Comparison of ENCODE assay signal across 25 cellular contexts in the genomic region with DNA sequence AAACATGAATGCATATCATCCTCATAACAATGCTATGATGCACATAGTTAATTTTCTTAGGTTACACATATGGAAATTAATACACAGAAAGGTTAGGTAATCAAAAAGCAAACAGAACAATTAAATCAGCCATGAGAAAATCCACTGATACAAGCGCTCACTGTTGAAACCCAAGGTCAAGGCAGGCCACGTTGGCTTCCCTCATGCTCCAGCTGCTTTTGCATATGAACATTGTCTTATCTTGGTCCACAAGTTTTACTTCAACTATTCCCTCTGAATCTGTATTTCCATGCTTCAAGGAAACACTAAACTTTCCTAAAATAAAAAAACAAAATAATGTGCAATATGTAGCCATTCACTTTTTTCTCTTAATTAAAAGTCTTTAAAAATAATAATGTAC. TPM values are rescaled to one million over a fixed set of nuclear protein-coding genes. Genes with fewer than 3 reads are reported as not detected.
"Had no signal": no experiment of that assay in that cellular context is flagged by ENCODE, and none has a peak within 500 bp of the region (broad histone marks: within the 10 kb centered on the region; RNA-seq: fewer than 3 reads in every experiment).

No MANE protein-coding gene starts in this region.

- H3K4me1 ChIP-seq: gastrocnemius medialis, parathyroid adenoma, stomach, uterus had no signal

- ATAC-seq: activated CD4-positive, alpha-beta T cell treated with anti-CD3 and anti-CD28 coated beads for 36 hours; activated T-cell treated with anti-CD3 and anti-CD28 coated beads, Interleukin-2, amount 50 U/mL, for 4 hours; esophagus mucosa; gastrocnemius medialis; stimulated activated memory B cell treated with anti-CD40 and anti-IgM and Interleukin-4, amounts not matched to agents 10 μg/mL and 1 μg/mL and 100 μg/mL, for 72 hours had no signal

- H3K36me3 ChIP-seq: gastrocnemius medialis, neutrophil, stomach, uterus had no signal

- H3K27ac ChIP-seq: gastrocnemius medialis, neutrophil, parathyroid adenoma, right lobe of liver, skin epidermis, stomach, uterus had no signal

- H3K27me3 ChIP-seq: gastrocnemius medialis, neutrophil, right lobe of liver, uterus had no signal

- H3K4me3 ChIP-seq: gastrocnemius medialis, right lobe of liver, skin epidermis, stomach, uterus had no signal

- DNase-seq: activated B cell treated with CpG ODN at 0.5 μM for 24 hours; activated CD4-positive, alpha-beta T cell treated with anti-CD3 and anti-CD28 coated beads for 36 hours; activated CD4-positive, alpha-beta T cell treated with anti-CD3 and anti-CD28 coated beads, Interleukin-2, amount 50 U/mL, for 4 hours; activated CD8-positive, alpha-beta memory T cell treated with anti-CD3 and anti-CD28 coated beads for 24 hours; activated CD8-positive, alpha-beta memory T cell treated with anti-CD3 and anti-CD28 coated beads, Interleukin-2, amount 50 U/mL, for 4 hours; activated naive CD4-positive, alpha-beta T cell treated with Interleukin-2 at 50 U/mL for 16 hours; activated naive CD8-positive, alpha-beta T cell treated with anti-CD3 and anti-CD28 coated beads, Interleukin-2, amount 10 ng/mL, durations not matched to agents 7 days and 5 days; activated T-cell treated with anti-CD3 and anti-CD28 coated beads, Interleukin-2, amount 50 U/mL, for 4 hours; caudate nucleus; effector CD4-positive, alpha-beta T cell; gastrocnemius medialis; hippocampal formation; kidney glomerular epithelial cell; right lobe of liver; stimulated activated CD4-positive, alpha-beta T cell treated with anti-CD3 and anti-CD28 coated beads, Interleukin-15, amount 100 ng/mL, for 24 hours; stomach; T1000; trophoblast cell; uterus had no signal

- H3K9me3 ChIP-seq: gastrocnemius medialis, neutrophil, right lobe of liver, stomach, uterus had no signal

RNA-seq across cellular contexts. Expression of gene CFI, which starts 37.4 kb away (rescaled TPM):
- total RNA-seq: activated B cell treated with CpG ODN at 0.5 μM for 24 hours; activated CD4-positive, alpha-beta T cell treated with anti-CD3 and anti-CD28 coated beads for 36 hours; activated naive CD8-positive, alpha-beta T cell treated with anti-CD3 and anti-CD28 coated beads, Interleukin-2, amount 10 ng/mL, durations not matched to agents 7 days and 5 days; T-helper 1 cell treated with Interleukin-12 subunit alpha and Interleukin-12 subunit beta and Interleukin-4 antibody, amounts not matched to agents 30 ng/mL and 1 ng/mL, for 36 hours had no signal
